In the genomic region with DNA sequence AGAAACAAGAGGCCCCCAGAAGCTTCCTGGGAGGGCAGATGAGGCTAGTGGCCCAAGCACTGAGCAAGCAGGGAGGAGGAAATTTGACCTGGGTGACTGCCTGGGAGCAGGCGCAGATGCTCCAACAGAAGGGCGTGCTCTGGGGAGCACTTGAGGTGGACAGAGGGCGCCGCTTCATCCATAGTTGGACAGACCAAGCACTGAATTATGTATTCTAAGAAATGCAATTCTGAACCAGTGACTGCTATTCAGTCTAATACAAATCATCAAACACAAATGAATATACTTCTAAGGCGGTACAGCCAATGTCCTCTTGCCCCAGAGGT, we compare ENCODE assay signal across 29 cellular contexts. TPM values are rescaled to one million over a fixed set of nuclear protein-coding genes. Genes with fewer than 3 reads are reported as not detected.
"Had no signal": no experiment of that assay in that cellular context is flagged by ENCODE, and none has a peak within 500 bp of the region (broad histone marks: within the 10 kb centered on the region; RNA-seq: fewer than 3 reads in every experiment).

No MANE protein-coding gene starts in this region.

- H3K36me3 ChIP-seq: lower lobe of right lung, pancreas, prostate gland, sigmoid colon, stomach, thyroid gland, transverse colon, upper lobe of right lung had no signal

- FAIRE-seq: islet of Langerhans, pancreas, small intestine, urothelium cell line had no signal

- H3K9me3 ChIP-seq: pancreas, prostate gland, testis, thyroid gland, upper lobe of right lung had no signal

- DNase-seq: hypothalamus; immature natural killer cell; kidney glomerular epithelial cell; left cardiac atrium; lower lobe of right lung; mammary epithelial cell; mesenchymal stem cell; naive thymus-derived CD8-positive, alpha-beta T cell; nucleus accumbens; retina; small intestine; stimulated activated CD4-positive, alpha-beta T cell treated with anti-CD3 and anti-CD28 coated beads, Interleukin-1b, Interleukin-23, amount 100 ng/mL, for 48 hours; stimulated activated CD4-positive, alpha-beta T cell treated with anti-CD3 and anti-CD28 coated beads, Interleukin-2, amount 100 ng/mL, for 48 hours; stimulated activated CD4-positive, alpha-beta T cell treated with anti-CD3 and anti-CD28 coated beads, Interleukin-4, amount 100 ng/mL, for 4 hours; stimulated activated CD8-positive, alpha-beta memory T cell treated with anti-CD3 and anti-CD28 coated beads, Interleukin-4, amount 100 ng/mL, for 48 hours; stimulated activated naive B cell treated with anti-CD40 and anti-IgM and Interleukin-4, amounts not matched to agents 10 μg/mL and 1 μg/mL and 100 μg/mL, for 72 hours; stimulated activated naive CD8-positive, alpha-beta T cell treated with anti-CD3 and anti-CD28 coated beads, Interleukin-15, Interleukin-2, amounts not matched to agents 100 U/mL and 50 U/mL, for 24 hours; stomach; testis; thyroid gland; transverse colon; upper lobe of right lung had no signal

- H3K27me3 ChIP-seq: testis, thyroid gland had no signal

- H3K4me1 ChIP-seq: lower lobe of right lung, pancreas, prostate gland, sigmoid colon, stomach, testis, transverse colon, upper lobe of right lung had no signal

- H3K4me3 ChIP-seq: lower lobe of right lung, pancreas, prostate gland, sigmoid colon, stomach, testis, thyroid gland, transverse colon, upper lobe of right lung had no signal

- H3K27ac ChIP-seq: lower lobe of right lung, pancreas, prostate gland, sigmoid colon, stomach, testis, thyroid gland, transverse colon, upper lobe of right lung had no signal

- ATAC-seq: left cardiac atrium; left lobe of liver; lower lobe of right lung; naive thymus-derived CD8-positive, alpha-beta T cell; pancreas; right cardiac atrium; stimulated activated naive B cell treated with anti-CD40 and anti-IgM and Interleukin-4, amounts not matched to agents 10 μg/mL and 1 μg/mL and 100 μg/mL, for 72 hours; stimulated activated naive CD8-positive, alpha-beta T cell treated with anti-CD3 and anti-CD28 coated beads, Interleukin-15, Interleukin-2, amounts not matched to agents 100 U/mL and 50 U/mL, for 24 hours; upper lobe of right lung had no signal

RNA-seq across cellular contexts. Expression of gene IRF4, which starts 28.7 kb away (rescaled TPM):
- total RNA-seq: mammary epithelial cell had no signal
